ENCODE assay signal across 1 cellular context in genomic region chr16:832652-833336, GRCh38.
TF ChIP-seq lines count a peak whose summit lies in the region.

No MANE protein-coding gene starts in this region.

TF ChIP-seq in HepG2, 621 proteins besides CTCF, POLR2A, EP300 and RAD21:
- TF ChIP-seq SETDB1 (CRISPR knock-in tag; IDR thresholded peaks at IDR 0.05; ENCODE audit: borderline replicate concordance), result no peak
- peak; percentile 78; the same call in 1 of the 2 replicates for TF ChIP-seq ZNF777 (CRISPR knock-in tag; IDR thresholded peaks at IDR 0.05)
TF ChIP-seq in HepG2: peak in this region for 1.
